Comparison of ENCODE assay signal across 15 cellular contexts in genomic region chr13:112970552-112971287, GRCh38. TPM values are rescaled to one million over a fixed set of nuclear protein-coding genes. Genes with fewer than 3 reads are reported as not detected.
DNase-seq lines count a peak whose midpoint lies in the region; ATAC-seq, FAIRE-seq and TF ChIP-seq lines count a peak whose summit lies in the region.
"Had no signal": no experiment of that assay in that cellular context is flagged by ENCODE, and none has a peak within 500 bp of the region (broad histone marks: within the 10 kb centered on the region; RNA-seq: fewer than 3 reads in every experiment).

No MANE protein-coding gene starts in this region.

- no peaks in the 10 kb centered on the region for H3K36me3 ChIP-seq in right atrium auricular region
- H3K36me3 ChIP-seq in kidney (ENCODE audit: control insufficient read depth in 1 of 2, insufficient read depth in 2 of 2, low read length in 2 of 2): no peaks in the 10 kb centered on the region
- H3K36me3 ChIP-seq: SJSA1 had no signal

- intact Hi-C loops in cardiac septum (cut with DNase I) (no loop called here), kidney (cut with DNase I) (no loop called here)

- H3K4me1 ChIP-seq in right atrium auricular region (peaks cover 0 to 21% of the 10 kb centered on the region in 2 donors), kidney (ENCODE audit: control insufficient read depth in 1 of 2, insufficient read depth in 1 of 2, low read depth in 1 of 2, low read length in 2 of 2) (peaks cover 0 to 8% of the 10 kb centered on the region in 2 donors)
- H3K4me1 ChIP-seq: SJSA1 had no signal

- ATAC-seq in T-cell (replicated peaks in 1 of 4): no peak
- no peak for ATAC-seq in GM18520 (IDR thresholded peaks at IDR 0.05; ENCODE audit: unreplicated experiment)
- no peak for ATAC-seq in effector memory CD8-positive, alpha-beta T cell (replicated peaks)
- ATAC-seq: activated CD8-positive, alpha-beta memory T cell treated with anti-CD3 and anti-CD28 coated beads, Interleukin-2, amount 10 ng/mL, durations not matched to agents 7 days and 5 days; GM12878 had no signal

- H3K27me3 Mint-ChIP-seq in T-cell: no peaks in the 10 kb centered on the region
- peaks cover 6 to 23% of the 10 kb centered on the region in 2 donors for H3K27me3 Mint-ChIP-seq in effector memory CD8-positive, alpha-beta T cell

- H3K4me3 ChIP-seq in right atrium auricular region (no peak overlapping the region), kidney (ENCODE audit: low read length in 2 of 2) (no peak overlapping the region)
- H3K4me3 ChIP-seq: GM12878, SJSA1 had no signal

- H3K4me1 Mint-ChIP-seq in T-cell: peaks cover 31 to 43% (median 36%) of the 10 kb centered on the region in 3 donors
- peaks cover 21 to 23% of the 10 kb centered on the region in 2 donors for H3K4me1 Mint-ChIP-seq in effector memory CD8-positive, alpha-beta T cell (ENCODE audit: low read depth in 2 of 2)

- CTCF ChIA-PET in T-cell (lab: Charles Lee): no interaction called here

- no peaks in the 10 kb centered on the region for H3K27me3 ChIP-seq in right atrium auricular region

- no peak for FAIRE-seq in kidney (lab: Jason Lieb, UNC)
- FAIRE-seq: GM12878 had no signal

- POLR2A ChIA-PET in T-cell (lab: Charles Lee): no interaction called here

- no peak overlapping the region for H3K27ac Mint-ChIP-seq in T-cell
- H3K27ac Mint-ChIP-seq in effector memory CD8-positive, alpha-beta T cell: no peak overlapping the region
- H3K27ac Mint-ChIP-seq: activated CD8-positive, alpha-beta memory T cell treated with anti-CD3 and anti-CD28 coated beads, Interleukin-2, amount 10 ng/mL, durations not matched to agents 7 days and 5 days; dendritic cell treated with granulocyte-macrophage colony-stimulating factor and Interleukin-4, amounts not matched to agents 40 ng/mL and 50 ng/mL, for 4 days had no signal

- no peak overlapping the region for H3K9ac ChIP-seq in kidney (ENCODE audit: low read length in 2 of 2)

- H3K36me3 Mint-ChIP-seq in T-cell: peaks cover 4% of the 10 kb centered on the region
- peaks cover 8% of the 10 kb centered on the region for H3K36me3 Mint-ChIP-seq in effector memory CD8-positive, alpha-beta T cell (ENCODE audit: insufficient read depth)

- no peaks in the 10 kb centered on the region for H3K9me3 ChIP-seq in right atrium auricular region
- no peaks in the 10 kb centered on the region for H3K9me3 ChIP-seq in kidney (ENCODE audit: control insufficient read depth in 1 of 2, low read length in 2 of 2)
- H3K9me3 ChIP-seq: SJSA1 had no signal

- H3K9me3 Mint-ChIP-seq in T-cell: no peaks in the 10 kb centered on the region
- H3K9me3 Mint-ChIP-seq in effector memory CD8-positive, alpha-beta T cell: peaks cover 0 to 8% of the 10 kb centered on the region in 2 donors

- TF ChIP-seq CTCF in right atrium auricular region (IDR thresholded peaks at IDR 0.05) (no peak), kidney (IDR thresholded peaks at IDR 0.05; ENCODE audit: borderline replicate concordance, extremely low read depth, insufficient read depth) (no peak)

- peak overlapping the region; percentile 88 to 92 (median 92) for H3K4me3 Mint-ChIP-seq in T-cell
- peak overlapping the region in 1 of 2 donors; percentile 76 for H3K4me3 Mint-ChIP-seq in effector memory CD8-positive, alpha-beta T cell
- H3K4me3 Mint-ChIP-seq: dendritic cell treated with granulocyte-macrophage colony-stimulating factor and Interleukin-4, amounts not matched to agents 40 ng/mL and 50 ng/mL, for 4 days had no signal

- DNase-seq in cardiac septum (ENCODE audit: low spot score) (peak; percentile 67), right atrium auricular region (ENCODE audit: low spot score) (no peak), T-cell (no peak), kidney (peak; percentile 47), superior temporal gyrus (ENCODE audit: extremely low spot score) (peak; percentile 51), Kasumi-1 (lab: John Stamatoyannopoulos, UW) (no peak)
- no peak for DNase-seq in effector memory CD8-positive, alpha-beta T cell
- DNase-seq: activated CD8-positive, alpha-beta memory T cell treated with anti-CD3 and anti-CD28 coated beads, Interleukin-2, amount 10 ng/mL, durations not matched to agents 7 days and 5 days; AML-193; KG1; NCI-H82 had no signal

- H3K27ac ChIP-seq in right atrium auricular region (no peak overlapping the region), kidney (ENCODE audit: low read depth in 2 of 2, low read length in 2 of 2) (no peak overlapping the region)
- H3K27ac ChIP-seq: SJSA1 had no signal

RNA-seq across cellular contexts. Expression of gene MCF2L, which starts 1.7 kb away (rescaled TPM):
- total RNA-seq in cardiac septum (38.9 TPM), right atrium auricular region (10 to 100 TPM; 17.1 to 21.6 TPM), T-cell (10 to 100 TPM; 18.2 to 30.0 (median 24.7) TPM), kidney (61.9 TPM)
- polyA plus RNA-seq in kidney (ENCODE audit: insufficient read depth, low read depth, low replicate concordance): 12.1 TPM

Comparison
In these comparisons a context has a peak if more than half of its experiments do, and no peak if none do; other contexts are left out.
1. DNase-seq: peak in cardiac septum (single experiment), kidney (single experiment) and superior temporal gyrus (single experiment); none in right atrium auricular region (single experiment), T-cell (0 of 34), effector memory CD8-positive, alpha-beta T cell (0 of 3) and Kasumi-1 (0 of 2).